ENCODE assay signal across 8 cellular contexts in genomic region chr4:98261291-98262271, GRCh38. TPM values are rescaled to one million over a fixed set of nuclear protein-coding genes. Genes with fewer than 3 reads are reported as not detected.
DNase-seq lines count a peak whose midpoint lies in the region; ATAC-seq and TF ChIP-seq lines count a peak whose summit lies in the region.

Gene RAP1GDS1 (plus strand): TSS chr4:98261384. CDS start chr4:98261566, 182 bp downstream.

- H3K36me3 Mint-ChIP-seq in stimulated activated effector memory CD8-positive, alpha-beta T cell treated with anti-CD3 and anti-CD28 coated beads, Interleukin-12 subunit alpha, Interleukin-12 subunit beta, amount 100 ng/mL, for 72 hours: peaks cover 11% of the 10 kb centered on the region

- 0 to 1% methylated on average over 100 to 103 of the region's 103 CpGs for WGBS in esophagus, 2 donors

- CTCF ChIA-PET in AG04450 (lab: Charles Lee): interaction anchor here (0.6 to 2.1 kb wide), 3 partner anchors 13 to 734 kb away, joined by 3 to 6 read pairs (median 3); partner anchors contain the start of gene METAP1

- peak within 1 kb of the TSS; percentile 96 for H3K4me3 Mint-ChIP-seq in stimulated activated effector memory CD8-positive, alpha-beta T cell treated with anti-CD3 and anti-CD28 coated beads, Interleukin-12 subunit alpha, Interleukin-12 subunit beta, amount 100 ng/mL, for 72 hours

- no peaks in the 10 kb centered on the region for H3K27me3 ChIP-seq in AG04450 (ENCODE audit: control insufficient read depth, insufficient read depth, low read length)
- no peaks in the 10 kb centered on the region for H3K27me3 ChIP-seq in esophagus (ENCODE audit: control insufficient read depth in 1 of 2, insufficient read depth in 2 of 2, low read length in 2 of 2)
- H3K27me3 ChIP-seq in mucosa of rectum (ENCODE audit: control insufficient read depth in 2 of 2, insufficient read depth in 2 of 2, low read length in 2 of 2): no peaks in the 10 kb centered on the region

- H3K36me3 ChIP-seq in esophagus (ENCODE audit: control insufficient read depth in 2 of 2, insufficient read depth in 2 of 2, low read length in 1 of 2): no peaks in the 10 kb centered on the region
- H3K36me3 ChIP-seq in mucosa of rectum (ENCODE audit: control insufficient read depth in 2 of 2, insufficient read depth in 2 of 2, low read length in 2 of 2): no peaks in the 10 kb centered on the region

- peak within 1 kb of the TSS; percentile 96 for H3K27ac Mint-ChIP-seq in stimulated activated effector memory CD8-positive, alpha-beta T cell treated with anti-CD3 and anti-CD28 coated beads, Interleukin-12 subunit alpha, Interleukin-12 subunit beta, amount 100 ng/mL, for 72 hours

- H3K4me3 ChIP-seq in AG04450 (ENCODE audit: low read depth, low read length) (peak within 1 kb of the TSS; percentile 87), esophagus (ENCODE audit: low read depth in 1 of 2, low read length in 2 of 2) (peak within 1 kb of the TSS; percentile 66 to 92), mucosa of rectum (ENCODE audit: low read length in 2 of 2) (peak within 1 kb of the TSS; percentile 85 to 91)

- peak within 1 kb of the TSS; percentile 97 for H3K27ac ChIP-seq in AG04450 (ENCODE audit: low read depth, low read length)
- peak within 1 kb of the TSS; percentile 96 to 99 for H3K27ac ChIP-seq in esophagus (ENCODE audit: low read depth in 2 of 2, low read length in 1 of 2)
- peak within 1 kb of the TSS; percentile 98 to 99 for H3K27ac ChIP-seq in mucosa of rectum (ENCODE audit: low read depth in 2 of 2, low read length in 2 of 2)

- POLR2A ChIA-PET in AG04450 (lab: Yijun Ruan, JAX): interaction anchor here (0.5 to 2.1 kb wide), 21 partner anchors 9 to 799 kb away, joined by 3 to 6 read pairs (median 4); partner anchors contain the start of genes EIF4E and METAP1

- no peak for TF ChIP-seq CTCF in AG04450 (IDR thresholded peaks at IDR 0.05; ENCODE audit: low read depth, low read length)

- ATAC-seq in GM18868 (IDR thresholded peaks at IDR 0.05; ENCODE audit: unreplicated experiment) (peak; percentile 12), HG03108 (IDR thresholded peaks at IDR 0.05; ENCODE audit: unreplicated experiment) (peak; percentile 7)
- ATAC-seq in stimulated activated effector memory CD8-positive, alpha-beta T cell treated with anti-CD3 and anti-CD28 coated beads, Interleukin-12 subunit alpha, Interleukin-12 subunit beta, amount 100 ng/mL, for 72 hours: peak; percentile 72

- H3K4me1 Mint-ChIP-seq in stimulated activated effector memory CD8-positive, alpha-beta T cell treated with anti-CD3 and anti-CD28 coated beads, Interleukin-12 subunit alpha, Interleukin-12 subunit beta, amount 100 ng/mL, for 72 hours: peaks cover 35% of the 10 kb centered on the region

- H3K9me3 ChIP-seq in AG04450 (ENCODE audit: control insufficient read depth, insufficient read depth, low read length): no peaks in the 10 kb centered on the region; the same call in 1 of the 2 replicates
- no peaks in the 10 kb centered on the region for H3K9me3 ChIP-seq in esophagus (ENCODE audit: control insufficient read depth in 2 of 2, insufficient read depth in 1 of 2, low read depth in 1 of 2, low read length in 1 of 2)
- no peaks in the 10 kb centered on the region for H3K9me3 ChIP-seq in mucosa of rectum (ENCODE audit: control insufficient read depth in 2 of 2, low read length in 2 of 2)

- H3K4me1 ChIP-seq in esophagus (ENCODE audit: control insufficient read depth in 2 of 2, insufficient read depth in 2 of 2, low read length in 1 of 2): no peaks in the 10 kb centered on the region
- peaks cover 16% of the 10 kb centered on the region in 2 donors for H3K4me1 ChIP-seq in mucosa of rectum (ENCODE audit: control insufficient read depth in 2 of 2, insufficient read depth in 2 of 2, low read length in 2 of 2)

- H3K9ac ChIP-seq in mucosa of rectum (ENCODE audit: low read depth in 1 of 2, low read length in 2 of 2): peak within 1 kb of the TSS; percentile 96 to 98

- DNase-seq in AG04450 (ENCODE audit: low read depth, low spot score) (peak; percentile 13), NCI-H510A treated with DMSO at 0.1 percent for 48 hours (lab: John Stamatoyannopoulos, UW) (peak; percentile 27)
- DNase-seq in activated CD8-positive, alpha-beta memory T cell treated with anti-CD3 and anti-CD28 coated beads, Interleukin-2, amount 50 U/mL, for 1 hour (ENCODE audit: extremely low read depth): peak; percentile 50
- DNase-seq in stimulated activated effector memory CD8-positive, alpha-beta T cell treated with anti-CD3 and anti-CD28 coated beads, Interleukin-12 subunit alpha, Interleukin-12 subunit beta, amount 100 ng/mL, for 72 hours (ENCODE audit: low spot score in 2 of 2): peak; percentile 41 to 84

- no peaks in the 10 kb centered on the region for H3K9me3 Mint-ChIP-seq in stimulated activated effector memory CD8-positive, alpha-beta T cell treated with anti-CD3 and anti-CD28 coated beads, Interleukin-12 subunit alpha, Interleukin-12 subunit beta, amount 100 ng/mL, for 72 hours

RNA-seq across cellular contexts. Expression of gene RAP1GDS1, which starts in this region (rescaled TPM):
- 57.1 and 74.6 TPM in 2 replicates for polyA plus RNA-seq in AG04450 (2011; rRNA removed)
- polyA minus RNA-seq in AG04450 (2011; rRNA and poly(A)+ RNA removed): 57.3 and 84.3 TPM in 2 replicates
- 10 to 100 TPM; 12.6 to 16.5 TPM for polyA plus RNA-seq in esophagus

Comparison
In these comparisons a context has a peak if more than half of its experiments do, and no peak if none do; other contexts are left out.
1. Peak in every context shown above with its lines: DNase-seq, ATAC-seq, H3K4me3 ChIP-seq and H3K27ac ChIP-seq.
2. ATAC-seq: peak in every context shown above with its lines; median percentile 72 in stimulated activated effector memory CD8-positive, alpha-beta T cell treated with anti-CD3 and anti-CD28 coated beads, Interleukin-12 subunit alpha, Interleukin-12 subunit beta, amount 100 ng/mL, for 72 hours; 12 in GM18868; 7 in HG03108.